ENCODE assay signal across 22 cellular contexts in the genomic region with DNA sequence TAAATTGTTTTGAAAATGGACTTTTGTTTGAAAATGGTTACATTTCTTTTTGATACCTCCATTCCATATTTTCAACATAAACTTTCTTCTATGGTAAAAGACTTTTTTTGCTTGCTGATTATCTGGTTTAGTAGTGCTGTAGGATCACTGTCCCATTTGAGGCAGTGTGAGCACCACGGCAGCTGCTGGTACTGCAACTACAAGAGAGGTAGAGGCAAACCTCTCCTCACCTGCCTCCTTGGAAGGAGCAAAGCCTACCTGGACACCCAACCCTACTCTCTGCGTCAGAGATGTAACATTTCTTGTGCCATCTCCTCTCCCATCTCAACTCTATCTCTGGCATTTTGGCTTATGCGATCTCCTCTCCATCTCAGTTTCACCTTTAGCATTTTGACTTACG. TPM values are rescaled to one million over a fixed set of nuclear protein-coding genes. Genes with fewer than 3 reads are reported as not detected.
A peak's percentile ranks its signal among the peaks of the same experiment; 100 is the strongest.
DNase-seq lines count a peak whose midpoint lies in the region; ATAC-seq and FAIRE-seq lines count a peak whose summit lies in the region.
"Had no signal": no experiment of that assay in that cellular context is flagged by ENCODE, and none has a peak within 500 bp of the region (broad histone marks: within the 10 kb centered on the region; RNA-seq: fewer than 3 reads in every experiment).

No MANE protein-coding gene starts in this region.

- H3K27ac Mint-ChIP-seq in activated CD4-positive, alpha-beta T cell treated with anti-CD3 and anti-CD28 coated beads, Interleukin-2, amount 10 ng/mL, durations not matched to agents 24 days and 14 days = peak overlapping the region; percentile 31
- peak overlapping the region; percentile 4 for H3K27ac Mint-ChIP-seq in activated T-helper 2 cell treated with anti-CD3 and anti-CD28 coated beads, Interferon-gamma antibody, Interleukin-2, Interleukin-4, amounts not matched to agents 10 μg/mL and 5 μg/mL and 100 μg/mL, durations not matched to agents 14 hours and 24 hours and 36 hours
- peak overlapping the region in 5 of 9 donors; percentile 1 to 44 (median 4) for H3K27ac Mint-ChIP-seq in naive thymus-derived CD4-positive, alpha-beta T cell
- H3K27ac Mint-ChIP-seq: B cell; CD4-positive, CD25-positive, alpha-beta regulatory T cell had no signal

- no peaks in the 10 kb centered on the region for H3K36me3 ChIP-seq in naive thymus-derived CD4-positive, alpha-beta T cell (ENCODE audit: control insufficient read depth in 2 of 3, insufficient read depth in 3 of 3, low read length in 3 of 3)
- H3K36me3 ChIP-seq: HAP-1 had no signal

- CTCF ChIA-PET in naive thymus-derived CD4-positive, alpha-beta T cell (lab: Charles Lee) = no interaction called here

- no peaks in the 10 kb centered on the region for H3K27me3 ChIP-seq in naive thymus-derived CD4-positive, alpha-beta T cell (ENCODE audit: control insufficient read depth in 2 of 2, insufficient read depth in 2 of 2, low read length in 2 of 2)

- peaks cover 0 to 40% of the 10 kb centered on the region in 2 donors for H3K4me1 ChIP-seq in naive thymus-derived CD4-positive, alpha-beta T cell (ENCODE audit: control insufficient read depth in 2 of 2, insufficient read depth in 2 of 2, low read length in 2 of 2)

- H3K27ac ChIP-seq in naive thymus-derived CD4-positive, alpha-beta T cell (ENCODE audit: low read depth, low read length) = no peak overlapping the region
- H3K27ac ChIP-seq: 22Rv1 had no signal

- peaks cover 4% of the 10 kb centered on the region for H3K36me3 Mint-ChIP-seq in activated CD4-positive, alpha-beta T cell treated with anti-CD3 and anti-CD28 coated beads, Interleukin-2, amount 10 ng/mL, durations not matched to agents 24 days and 14 days (ENCODE audit: low read depth)
- H3K36me3 Mint-ChIP-seq in activated T-helper 2 cell treated with anti-CD3 and anti-CD28 coated beads, Interferon-gamma antibody, Interleukin-2, Interleukin-4, amounts not matched to agents 10 μg/mL and 5 μg/mL and 100 μg/mL, durations not matched to agents 14 hours and 24 hours and 36 hours (ENCODE audit: low read depth) = peaks cover 13% of the 10 kb centered on the region
- H3K36me3 Mint-ChIP-seq in naive thymus-derived CD4-positive, alpha-beta T cell = peaks cover 0 to 7% (median 0%) of the 10 kb centered on the region in 5 donors
- H3K36me3 Mint-ChIP-seq: CD4-positive, CD25-positive, alpha-beta regulatory T cell had no signal

- H3K4me1 Mint-ChIP-seq in activated CD4-positive, alpha-beta T cell treated with anti-CD3 and anti-CD28 coated beads, Interleukin-2, amount 10 ng/mL, durations not matched to agents 24 days and 14 days = peaks cover 35% of the 10 kb centered on the region
- peaks cover 53% of the 10 kb centered on the region for H3K4me1 Mint-ChIP-seq in activated T-helper 2 cell treated with anti-CD3 and anti-CD28 coated beads, Interferon-gamma antibody, Interleukin-2, Interleukin-4, amounts not matched to agents 10 μg/mL and 5 μg/mL and 100 μg/mL, durations not matched to agents 14 hours and 24 hours and 36 hours (ENCODE audit: low read depth)
- H3K4me1 Mint-ChIP-seq in naive thymus-derived CD4-positive, alpha-beta T cell = peaks cover 42 to 74% (median 66%) of the 10 kb centered on the region in 7 donors

- H3K9me3 Mint-ChIP-seq in activated CD4-positive, alpha-beta T cell treated with anti-CD3 and anti-CD28 coated beads, Interleukin-2, amount 10 ng/mL, durations not matched to agents 24 days and 14 days = no peaks in the 10 kb centered on the region
- no peaks in the 10 kb centered on the region for H3K9me3 Mint-ChIP-seq in activated T-helper 2 cell treated with anti-CD3 and anti-CD28 coated beads, Interferon-gamma antibody, Interleukin-2, Interleukin-4, amounts not matched to agents 10 μg/mL and 5 μg/mL and 100 μg/mL, durations not matched to agents 14 hours and 24 hours and 36 hours
- H3K9me3 Mint-ChIP-seq in naive thymus-derived CD4-positive, alpha-beta T cell = no peaks in the 10 kb centered on the region
- H3K9me3 Mint-ChIP-seq: CD4-positive, CD25-positive, alpha-beta regulatory T cell had no signal

- H3K4me3 Mint-ChIP-seq in activated CD4-positive, alpha-beta T cell treated with anti-CD3 and anti-CD28 coated beads, Interleukin-2, amount 10 ng/mL, durations not matched to agents 24 days and 14 days = no peak overlapping the region
- no peak overlapping the region for H3K4me3 Mint-ChIP-seq in activated T-helper 2 cell treated with anti-CD3 and anti-CD28 coated beads, Interferon-gamma antibody, Interleukin-2, Interleukin-4, amounts not matched to agents 10 μg/mL and 5 μg/mL and 100 μg/mL, durations not matched to agents 14 hours and 24 hours and 36 hours (ENCODE audit: low read depth)
- H3K4me3 Mint-ChIP-seq in naive thymus-derived CD4-positive, alpha-beta T cell = peak overlapping the region in 3 of 10 donors; percentile 1 to 44 (median 2)
- H3K4me3 Mint-ChIP-seq: B cell had no signal

- intact Hi-C loops in activated CD4-positive, alpha-beta T cell treated with anti-CD3 and anti-CD28 coated beads, Interleukin-2, amount 10 ng/mL, durations not matched to agents 24 days and 14 days (cut with micrococcal nuclease) = no loop called here
- intact Hi-C loops in activated T-helper 2 cell treated with anti-CD3 and anti-CD28 coated beads, Interferon-gamma antibody, Interleukin-2, Interleukin-4, amounts not matched to agents 10 μg/mL and 5 μg/mL and 100 μg/mL, durations not matched to agents 14 hours and 24 hours and 36 hours (cut with micrococcal nuclease) = no loop called here
- intact Hi-C loops in naive thymus-derived CD4-positive, alpha-beta T cell (cut with micrococcal nuclease) = loop anchor here in 1 of 2 donors (5.0 kb wide), 1 partner anchor 429 kb away; no protein-coding TSS in a partner anchor

- POLR2A ChIA-PET in naive thymus-derived CD4-positive, alpha-beta T cell (lab: Charles Lee) = no interaction called here

- no peak overlapping the region for H3K4me3 ChIP-seq in naive thymus-derived CD4-positive, alpha-beta T cell (ENCODE audit: low read length)
- H3K4me3 ChIP-seq: HAP-1 had no signal

- no peak for ATAC-seq in naive thymus-derived CD4-positive, alpha-beta T cell
- ATAC-seq: PC-3 had no signal

- no peaks in the 10 kb centered on the region for H3K9me3 ChIP-seq in naive thymus-derived CD4-positive, alpha-beta T cell (ENCODE audit: control insufficient read depth in 2 of 3, low read length in 3 of 3)
- H3K9me3 ChIP-seq: HAP-1 had no signal

- no peaks in the 10 kb centered on the region for H3K27me3 Mint-ChIP-seq in activated CD4-positive, alpha-beta T cell treated with anti-CD3 and anti-CD28 coated beads, Interleukin-2, amount 10 ng/mL, durations not matched to agents 24 days and 14 days
- H3K27me3 Mint-ChIP-seq in activated T-helper 2 cell treated with anti-CD3 and anti-CD28 coated beads, Interferon-gamma antibody, Interleukin-2, Interleukin-4, amounts not matched to agents 10 μg/mL and 5 μg/mL and 100 μg/mL, durations not matched to agents 14 hours and 24 hours and 36 hours (ENCODE audit: low read depth) = no peaks in the 10 kb centered on the region
- H3K27me3 Mint-ChIP-seq in naive thymus-derived CD4-positive, alpha-beta T cell = no peaks in the 10 kb centered on the region
- H3K27me3 Mint-ChIP-seq: B cell; CD4-positive, CD25-positive, alpha-beta regulatory T cell had no signal

- DNase-seq in activated CD4-positive, alpha-beta T cell treated with anti-CD3 and anti-CD28 coated beads, Interleukin-2, amount 10 ng/mL, durations not matched to agents 24 days and 14 days = no peak
- no peak for DNase-seq in activated CD4-positive, alpha-beta T cell treated with anti-CD3 and anti-CD28 coated beads for 4 hours
- DNase-seq in activated T-helper 2 cell treated with anti-CD3 and anti-CD28 coated beads, Interferon-gamma antibody, Interleukin-2, Interleukin-4, amounts not matched to agents 10 μg/mL and 5 μg/mL and 100 μg/mL, durations not matched to agents 14 hours and 24 hours and 36 hours (ENCODE audit: low spot score) = no peak
- no peak for DNase-seq in naive thymus-derived CD4-positive, alpha-beta T cell
- DNase-seq in urothelium cell line (ENCODE audit: low spot score) (no peak), NCI-H748 (lab: John Stamatoyannopoulos, UW; ENCODE audit: unreplicated experiment) (no peak), epidermal melanocyte (ENCODE audit: insufficient read length, low spot score) (no peak), HuH-7 (ENCODE audit: low spot score) (no peak)
- DNase-seq: CD4-positive, CD25-positive, alpha-beta regulatory T cell; DMS53; EL; NCI-H1417 treated with DMSO at 0.1 percent for 48 hours; NCI-H187 treated with DMSO at 0.1 percent for 48 hours; NCI-H2227 treated with DMSO at 0.1 percent for 48 hours; NCI-H510A treated with DMSO at 0.1 percent for 48 hours; NCI-H82; PC-3; RPMI8226 had no signal

- peak; percentile 82 for FAIRE-seq in urothelium cell line (lab: Jason Lieb, UNC)
- FAIRE-seq: GM12892 had no signal

RNA-seq across cellular contexts. Expression of a gene that starts 58.3 kb away (rescaled TPM):
- 61.0 and 62.0 TPM in 2 replicates for total RNA-seq in activated CD4-positive, alpha-beta T cell treated with anti-CD3 and anti-CD28 coated beads, Interleukin-2, amount 10 ng/mL, durations not matched to agents 24 days and 14 days
- 78.1 and 78.3 TPM in 2 replicates for total RNA-seq in activated T-helper 2 cell treated with anti-CD3 and anti-CD28 coated beads, Interferon-gamma antibody, Interleukin-2, Interleukin-4, amounts not matched to agents 10 μg/mL and 5 μg/mL and 100 μg/mL, durations not matched to agents 14 hours and 24 hours and 36 hours
- 10 to 100 TPM in 3 of 5 experiments, 1 to 10 TPM in 2; 9.2 to 20.4 (median 16.4) TPM for total RNA-seq in naive thymus-derived CD4-positive, alpha-beta T cell
- 1 to 10 TPM; 1.6 to 2.4 TPM for polyA plus RNA-seq in naive thymus-derived CD4-positive, alpha-beta T cell
